In the genomic region with DNA sequence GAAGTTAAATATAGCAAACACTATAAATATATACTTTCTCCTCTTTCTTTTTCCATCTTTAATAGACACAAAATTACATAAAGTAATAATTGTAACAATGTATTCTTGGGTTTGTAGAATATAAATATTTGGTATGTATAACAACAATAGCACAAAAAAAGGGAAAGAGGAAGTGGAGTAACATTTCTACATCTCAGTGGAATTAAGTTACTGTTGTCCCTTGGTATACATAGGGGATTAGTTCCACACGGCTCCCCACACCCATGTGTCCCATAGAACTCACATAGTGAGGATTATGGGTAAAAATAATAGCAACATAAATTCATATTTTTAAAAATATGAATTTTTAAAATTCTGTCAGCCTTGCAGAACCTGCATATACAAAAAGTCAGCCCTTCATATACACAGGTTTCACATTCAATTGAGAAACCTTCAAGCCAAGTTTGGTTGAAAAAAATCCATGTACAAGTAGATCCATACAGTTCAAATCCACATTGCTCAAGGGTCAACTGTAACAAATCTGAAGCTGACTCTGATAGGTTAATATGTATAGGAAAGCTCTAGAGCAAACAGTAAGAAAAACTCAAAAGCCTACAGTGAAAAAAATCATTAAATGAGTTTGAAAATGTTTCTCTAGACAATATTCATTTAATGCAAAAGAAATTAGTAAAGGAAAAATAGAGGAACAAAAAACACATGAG, we compare ENCODE assay signal across 23 cellular contexts.
DNase-seq lines count a peak whose midpoint lies in the region; ATAC-seq, FAIRE-seq and TF ChIP-seq lines count a peak whose summit lies in the region.
"Had no signal": no experiment of that assay in that cellular context is flagged by ENCODE, and none has a peak within 500 bp of the region (broad histone marks: within the 10 kb centered on the region; RNA-seq: fewer than 3 reads in every experiment).

No MANE protein-coding gene starts in this region.

- FAIRE-seq in GM12891 (lab: Jason Lieb, UNC) (no peak), colon (lab: Jason Lieb, UNC) (peak; percentile 65)
- FAIRE-seq: HTR-8/SVneo had no signal

- TF ChIP-seq POLR2A in GM12891 (IDR thresholded peaks at IDR 0.05; ENCODE audit: low read depth, low read length), result no peak

- peak; percentile 40 for DNase-seq in DMS53 (lab: John Stamatoyannopoulos, UW)
- no peak for DNase-seq in DMS53 treated with DMSO at 0.1 percent for 48 hours (lab: John Stamatoyannopoulos, UW; ENCODE audit: unreplicated experiment)
- no peak for DNase-seq in GM12891 (ENCODE audit: insufficient read length, low spot score)
- peak; percentile 78 for DNase-seq in MV-4-11 (lab: John Stamatoyannopoulos, UW)
- DNase-seq in hepatic stellate cell (ENCODE audit: low spot score), result no peak
- DNase-seq: BE2C; CD8-positive, alpha-beta memory T cell; DMS 273 treated with DMSO at 0.1 percent for 48 hours; H7; KBM-7; MM.1S; NCI-H1105 treated with DMSO at 0.1 percent for 48 hours; NCI-H2029; NCI-H524 treated with DMSO at 0.1 percent for 48 hours; NCI-H82; NK-92 treated with Interleukin-12 subunit alpha and Interleukin-12 subunit beta, amount 100 ng/mL, for 24 hours; Peyer's patch; SHP77 treated with DMSO at 0.1 percent for 48 hours; T-helper 1 cell had no signal

- ATAC-seq in HG03175 (IDR thresholded peaks at IDR 0.05; ENCODE audit: unreplicated experiment), result no peak
- ATAC-seq: SK-N-SH treated with all-trans-retinoic acid at 6 μM for 48 hours had no signal

TF ChIP-seq in GM12891, 5 proteins besides CTCF, POLR2A, EP300 and RAD21:
- TF ChIP-seq POU2F2 (IDR thresholded peaks at IDR 0.05; ENCODE audit: low read depth, low read length) (no peak), SPI1 (IDR thresholded peaks at IDR 0.05; ENCODE audit: low read depth, low read length) (peak; percentile 11; the same call in 1 of the 2 replicates)

Comparison
In these comparisons a context has a peak if more than half of its experiments do, and no peak if none do; other contexts are left out.
1. DNase-seq: peak in DMS53 (single experiment) and MV-4-11 (single experiment); none in DMS53 treated with DMSO at 0.1 percent for 48 hours (single experiment), GM12891 (single experiment) and hepatic stellate cell (single experiment).